ENCODE assay signal across 9 cellular contexts in the genomic region with DNA sequence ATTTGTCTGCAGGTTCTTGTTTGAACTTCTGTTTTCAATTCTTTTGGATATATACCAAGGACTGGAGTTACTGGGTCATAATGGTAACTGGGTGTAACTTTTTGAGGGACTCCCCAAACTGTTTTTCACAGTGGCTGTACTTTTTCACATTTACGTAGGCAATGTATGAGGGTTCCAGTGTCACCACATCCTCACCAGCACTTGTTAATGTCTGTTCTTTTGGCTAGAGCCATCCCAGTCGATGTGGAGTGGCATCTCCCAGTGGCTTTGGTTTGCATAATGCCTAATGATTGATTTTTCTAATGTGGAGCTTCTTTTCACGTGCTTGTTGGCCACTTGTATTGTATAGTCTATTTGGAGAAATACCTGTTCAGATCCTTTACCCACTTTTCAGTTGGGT.
"Had no signal": no experiment of that assay in that cellular context is flagged by ENCODE, and none has a peak within 500 bp of the region (broad histone marks: within the 10 kb centered on the region; RNA-seq: fewer than 3 reads in every experiment).

No MANE protein-coding gene starts in this region.

- H3K9me3 Mint-ChIP-seq: GM23338, IgD-negative memory B cell had no signal

- ATAC-seq: GM23338, HCT116, HepG2 had no signal

- H3K27ac ChIP-seq: HL-60, KMS-11 had no signal

- H3K9me3 ChIP-seq: HAP-1 had no signal

- DNase-seq: H7, KBM-7 had no signal

- H3K27ac Mint-ChIP-seq: GM23338, IgD-negative memory B cell had no signal

- H3K4me3 ChIP-seq: GM23338, HAP-1 had no signal

- H3K36me3 ChIP-seq: HAP-1 had no signal

- H3K4me3 Mint-ChIP-seq: GM23338, IgD-negative memory B cell had no signal
